1 cellular context compared by ENCODE assay signal in genomic region chr11:64888761-64889511, GRCh38.
TF ChIP-seq lines count a peak whose summit lies in the region.

No MANE protein-coding gene starts in this region.

TF ChIP-seq in HepG2, 621 proteins besides CTCF, POLR2A, EP300 and RAD21 (continued from another document and continues in another):
- no peak for TF ChIP-seq TERF1 (CRISPR knock-in tag; IDR thresholded peaks at IDR 0.05)
- no peak for TF ChIP-seq ZNF678 (CRISPR knock-in tag; IDR thresholded peaks at IDR 0.05)
- no peak for TF ChIP-seq ZBTB25 (CRISPR knock-in tag; IDR thresholded peaks at IDR 0.05)
- TF ChIP-seq GABPB1 (CRISPR knock-in tag; IDR thresholded peaks at IDR 0.05) = no peak; the same call in 1 of the 2 replicates
- TF ChIP-seq TEAD3 (CRISPR knock-in tag; optimal IDR thresholded peaks at IDR 0.05; ENCODE audit: borderline replicate concordance) = no peak
- TF ChIP-seq ZFP1 (CRISPR knock-in tag; IDR thresholded peaks at IDR 0.05) = no peak
- no peak; the same call in 1 of the 2 replicates for TF ChIP-seq RBFOX2 (IDR thresholded peaks at IDR 0.05; ENCODE audit: low read depth, low read length)
- TF ChIP-seq ZNF441 (CRISPR knock-in tag; IDR thresholded peaks at IDR 0.05; ENCODE audit: borderline replicate concordance) = no peak
- TF ChIP-seq ZNF501 (CRISPR knock-in tag; IDR thresholded peaks at IDR 0.05) = 0 out of 2 replicates have a peak, but pooled peaks have one; percentile 5
- no peak for TF ChIP-seq ATM (IDR thresholded peaks at IDR 0.05; ENCODE audit: borderline replicate concordance)
- TF ChIP-seq NR3C1 (CRISPR knock-in tag; IDR thresholded peaks at IDR 0.05) = no peak
- TF ChIP-seq ZNF746 (CRISPR knock-in tag; IDR thresholded peaks at IDR 0.05) = no peak
- peak; percentile 13; the same call in 1 of the 2 replicates for TF ChIP-seq ZHX1 (CRISPR knock-in tag; IDR thresholded peaks at IDR 0.05; ENCODE audit: low read depth)
- no peak for TF ChIP-seq ZBTB14 (CRISPR knock-in tag; IDR thresholded peaks at IDR 0.05)
- no peak for TF ChIP-seq SMAD1 (CRISPR knock-in tag; IDR thresholded peaks at IDR 0.05; ENCODE audit: borderline replicate concordance, low read depth)
- TF ChIP-seq ARID3A (IDR thresholded peaks at IDR 0.05; ENCODE audit: low read depth, low read length) = no peak
- TF ChIP-seq FUBP1 (CRISPR knock-in tag; IDR thresholded peaks at IDR 0.05; ENCODE audit: borderline replicate concordance) = no peak
- TF ChIP-seq MZF1 (CRISPR knock-in tag; IDR thresholded peaks at IDR 0.05; ENCODE audit: borderline replicate concordance) = no peak
- TF ChIP-seq HIVEP1 (CRISPR knock-in tag; IDR thresholded peaks at IDR 0.05) = no peak
- 0 out of 2 replicates have a peak, but pooled peaks have one; percentile 9 for TF ChIP-seq GFI1 (CRISPR knock-in tag; IDR thresholded peaks at IDR 0.05; ENCODE audit: borderline replicate concordance)
- TF ChIP-seq SMARCC2 (IDR thresholded peaks at IDR 0.05) = no peak
- TF ChIP-seq ZBTB43 (CRISPR knock-in tag; conservative IDR thresholded peaks at IDR 0.05) = no peak
- no peak for TF ChIP-seq ZNF574 (CRISPR knock-in tag; IDR thresholded peaks at IDR 0.05)
- no peak for TF ChIP-seq ZNF337 (CRISPR knock-in tag; IDR thresholded peaks at IDR 0.05; ENCODE audit: borderline replicate concordance, low read depth)
- no peak for TF ChIP-seq CREB1 (IDR thresholded peaks at IDR 0.05)
- no peak for TF ChIP-seq CREB1 (CRISPR knock-in tag; IDR thresholded peaks at IDR 0.05)
- no peak for TF ChIP-seq ZNF142 (CRISPR knock-in tag; IDR thresholded peaks at IDR 0.05)
- TF ChIP-seq SIX1 (CRISPR knock-in tag; IDR thresholded peaks at IDR 0.05; ENCODE audit: borderline replicate concordance) = no peak
- no peak; the same call in 1 of the 2 replicates for TF ChIP-seq ZNF281 (CRISPR knock-in tag; IDR thresholded peaks at IDR 0.05; ENCODE audit: borderline replicate concordance)
